ENCODE assay signal across 11 cellular contexts in the genomic region with DNA sequence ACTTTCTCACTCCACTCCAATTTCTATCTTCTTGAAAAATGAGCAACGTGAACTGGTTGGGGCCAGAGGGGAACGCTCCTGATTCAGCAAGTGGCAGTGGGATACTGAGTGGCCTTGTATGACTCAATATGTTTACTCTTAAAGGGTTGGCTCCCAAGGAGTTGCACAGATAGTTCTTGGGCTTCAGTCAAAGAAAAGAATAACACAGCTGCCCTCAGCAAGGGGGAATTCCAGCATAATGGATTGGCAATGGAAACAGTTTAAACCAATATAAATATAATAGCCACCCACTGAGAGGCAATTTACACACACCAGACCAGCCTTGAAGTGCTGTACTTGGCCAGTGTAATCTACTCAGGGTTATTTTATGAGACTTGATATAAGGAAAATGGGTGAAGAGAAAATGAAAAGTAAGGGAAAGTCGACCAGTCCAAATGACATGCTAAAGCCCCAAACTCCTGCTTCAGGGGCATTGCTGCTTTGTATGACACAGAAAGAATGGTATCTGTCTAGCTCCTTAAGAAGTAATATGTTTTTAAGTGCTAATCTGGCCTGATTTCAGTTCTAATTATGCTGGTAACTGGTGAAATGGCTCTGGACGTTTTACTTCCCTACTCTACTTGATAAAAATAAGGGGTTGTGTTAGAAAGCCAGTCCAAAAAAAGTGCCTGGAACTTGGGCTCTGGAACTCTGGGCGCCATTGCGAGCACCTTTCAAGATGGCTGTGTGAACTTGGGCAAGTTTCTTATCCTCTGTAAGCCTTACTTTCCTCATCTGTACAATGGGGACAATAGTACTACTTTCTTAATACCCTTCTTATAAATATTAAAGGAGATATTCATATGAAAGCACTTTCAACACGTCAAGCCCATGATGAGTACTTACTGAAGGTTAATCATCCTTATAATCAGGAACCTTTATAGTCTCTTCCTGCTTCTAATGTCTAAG.
DNase-seq lines count a peak whose midpoint lies in the region; ATAC-seq and TF ChIP-seq lines count a peak whose summit lies in the region.
"Had no signal": no experiment of that assay in that cellular context is flagged by ENCODE, and none has a peak within 500 bp of the region (broad histone marks: within the 10 kb centered on the region; RNA-seq: fewer than 3 reads in every experiment).

No MANE protein-coding gene starts in this region.

- no peaks in the 10 kb centered on the region for H4K20me1 ChIP-seq in Karpas-422 (ENCODE audit: insufficient read depth, low read depth, low read length)

- H3K9ac ChIP-seq in mesenchymal stem cell (ENCODE audit: low read length) (no peak overlapping the region), Karpas-422 (ENCODE audit: low read length) (no peak overlapping the region)

- H3K4me3 Mint-ChIP-seq in activated T-helper 1 cell treated with anti-CD3 and anti-CD28 coated beads, Interleukin-12 subunit alpha, Interleukin-12 subunit beta, Interleukin-2, Interleukin-4 antibody, amounts not matched to agents 30 ng/mL and 10 ng/mL and 1 ng/mL, durations not matched to agents 14 hours and 24 hours and 36 hours, result no peak overlapping the region
- H3K4me3 Mint-ChIP-seq: activated naive CD8-positive, alpha-beta T cell treated with anti-CD3 and anti-CD28 coated beads, Interleukin-2, amount 10 ng/mL, durations not matched to agents 7 days and 5 days; B cell had no signal

- H4K8ac ChIP-seq in mesenchymal stem cell (ENCODE audit: low read length), result no peak overlapping the region

- DNase-seq in AG04450 (ENCODE audit: low read depth, low spot score) (peak; percentile 21), NCI-H146 treated with DMSO at 0.1 percent for 48 hours (lab: John Stamatoyannopoulos, UW; ENCODE audit: unreplicated experiment) (peak; percentile 73), ecto neural progenitor cell (ENCODE audit: low spot score) (peak; percentile 51), mesenchymal stem cell (peak; percentile 92), Karpas-422 (no peak)
- DNase-seq in activated T-helper 1 cell treated with anti-CD3 and anti-CD28 coated beads, Interleukin-12 subunit alpha, Interleukin-12 subunit beta, Interleukin-2, Interleukin-4 antibody, amounts not matched to agents 30 ng/mL and 10 ng/mL and 1 ng/mL, durations not matched to agents 14 hours and 24 hours and 36 hours (ENCODE audit: low spot score), result no peak
- DNase-seq: activated naive CD8-positive, alpha-beta T cell treated with anti-CD3 and anti-CD28 coated beads, Interleukin-2, amount 10 ng/mL, durations not matched to agents 7 days and 5 days had no signal

- H4K91ac ChIP-seq in mesenchymal stem cell (ENCODE audit: low read length), result no peak overlapping the region

- H3K9me2 ChIP-seq in Karpas-422 (replicated peaks; ENCODE audit: insufficient read depth, low read length), result no peaks in the 10 kb centered on the region

- H2AK5ac ChIP-seq in mesenchymal stem cell (ENCODE audit: low read length, severe bottlenecking), result peak overlapping the region; percentile 64

- no peaks in the 10 kb centered on the region for H3K9me3 Mint-ChIP-seq in activated T-helper 1 cell treated with anti-CD3 and anti-CD28 coated beads, Interleukin-12 subunit alpha, Interleukin-12 subunit beta, Interleukin-2, Interleukin-4 antibody, amounts not matched to agents 30 ng/mL and 10 ng/mL and 1 ng/mL, durations not matched to agents 14 hours and 24 hours and 36 hours

- ATAC-seq in GM21717 (IDR thresholded peaks at IDR 0.05; ENCODE audit: unreplicated experiment) (no peak), GM19452 (IDR thresholded peaks at IDR 0.05; ENCODE audit: unreplicated experiment) (no peak)

- no peak overlapping the region for H3K4me2 ChIP-seq in mesenchymal stem cell (ENCODE audit: low read length, poor library complexity, severe bottlenecking)
- H3K4me2 ChIP-seq in Karpas-422 (ENCODE audit: low read depth, low read length, poor library complexity, severe bottlenecking), result no peak overlapping the region

- 43% methylated on average over 5 of the region's 7 CpGs for WGBS in mesenchymal stem cell

- H2BK12ac ChIP-seq in mesenchymal stem cell (ENCODE audit: low read length in 2 of 2), result no peak overlapping the region

- H3K36me3 ChIP-seq in mesenchymal stem cell (ENCODE audit: control insufficient read depth in 1 of 2, insufficient read depth in 2 of 2, low read depth in 1 of 2, low read length in 2 of 2) (no peaks in the 10 kb centered on the region), Karpas-422 (ENCODE audit: insufficient read depth, low read length) (no peaks in the 10 kb centered on the region)

- intact Hi-C loops in activated T-helper 1 cell treated with anti-CD3 and anti-CD28 coated beads, Interleukin-12 subunit alpha, Interleukin-12 subunit beta, Interleukin-2, Interleukin-4 antibody, amounts not matched to agents 30 ng/mL and 10 ng/mL and 1 ng/mL, durations not matched to agents 14 hours and 24 hours and 36 hours (cut with micrococcal nuclease), result no loop called here

- H3K4me3 ChIP-seq in AG04450 (ENCODE audit: low read depth, low read length) (no peak overlapping the region), mesenchymal stem cell (ENCODE audit: insufficient read depth in 1 of 2, low read depth in 1 of 2, low read length in 2 of 2) (no peak overlapping the region), Karpas-422 (ENCODE audit: low read length) (no peak overlapping the region)

- H2AFZ ChIP-seq in mesenchymal stem cell (ENCODE audit: low read depth, low read length), result no peak overlapping the region
- no peak overlapping the region for H2AFZ ChIP-seq in Karpas-422 (ENCODE audit: low read length)

- peak overlapping the region in 1 of 2 experiments; percentile 9 for H3K18ac ChIP-seq in mesenchymal stem cell (ENCODE audit: low read depth in 1 of 2, low read length in 2 of 2)

- CTCF ChIA-PET in AG04450 (lab: Charles Lee), result interaction anchor here (0.6 kb wide), 1 partner anchor 40 kb away, joined by 3 read pairs; no protein-coding TSS in a partner anchor

- peak overlapping the region; percentile 68 for H2BK5ac ChIP-seq in mesenchymal stem cell (ENCODE audit: low read depth, low read length, poor library complexity, severe bottlenecking)

- H3K27ac Mint-ChIP-seq in activated T-helper 1 cell treated with anti-CD3 and anti-CD28 coated beads, Interleukin-12 subunit alpha, Interleukin-12 subunit beta, Interleukin-2, Interleukin-4 antibody, amounts not matched to agents 30 ng/mL and 10 ng/mL and 1 ng/mL, durations not matched to agents 14 hours and 24 hours and 36 hours, result no peak overlapping the region
- H3K27ac Mint-ChIP-seq: activated naive CD8-positive, alpha-beta T cell treated with anti-CD3 and anti-CD28 coated beads, Interleukin-2, amount 10 ng/mL, durations not matched to agents 7 days and 5 days; B cell had no signal

- no peak overlapping the region for H3K14ac ChIP-seq in mesenchymal stem cell (ENCODE audit: low read length in 2 of 2)

- H3K23ac ChIP-seq in mesenchymal stem cell (ENCODE audit: low read length in 2 of 2), result no peak overlapping the region

- no peak overlapping the region for H3K27ac ChIP-seq in AG04450 (ENCODE audit: low read depth, low read length)
- H3K27ac ChIP-seq in mesenchymal stem cell (ENCODE audit: low read length, poor library complexity, severe bottlenecking), result peak overlapping the region; percentile 97
- no peak overlapping the region for H3K27ac ChIP-seq in Karpas-422 (ENCODE audit: low read length)
- H3K27ac ChIP-seq: RWPE1 had no signal

- no peaks in the 10 kb centered on the region for H3K36me3 Mint-ChIP-seq in activated T-helper 1 cell treated with anti-CD3 and anti-CD28 coated beads, Interleukin-12 subunit alpha, Interleukin-12 subunit beta, Interleukin-2, Interleukin-4 antibody, amounts not matched to agents 30 ng/mL and 10 ng/mL and 1 ng/mL, durations not matched to agents 14 hours and 24 hours and 36 hours (ENCODE audit: low read depth)
- H3K36me3 Mint-ChIP-seq: activated naive CD8-positive, alpha-beta T cell treated with anti-CD3 and anti-CD28 coated beads, Interleukin-2, amount 10 ng/mL, durations not matched to agents 7 days and 5 days had no signal

- H3K27me3 ChIP-seq in AG04450 (ENCODE audit: control insufficient read depth, insufficient read depth, low read length) (no peaks in the 10 kb centered on the region), mesenchymal stem cell (ENCODE audit: control insufficient read depth in 1 of 2, insufficient read depth in 1 of 2, low read length in 2 of 2) (no peaks in the 10 kb centered on the region), Karpas-422 (ENCODE audit: low read length) (no peaks in the 10 kb centered on the region)

- POLR2A ChIA-PET in AG04450 (lab: Yijun Ruan, JAX), result no interaction called here

- H3K9me3 ChIP-seq in AG04450 (ENCODE audit: control insufficient read depth, insufficient read depth, low read length) (peaks cover 6% of the 10 kb centered on the region), mesenchymal stem cell (ENCODE audit: control insufficient read depth, low read length) (no peaks in the 10 kb centered on the region), Karpas-422 (ENCODE audit: low read length) (peaks cover 5% of the 10 kb centered on the region)

- H3K4me1 Mint-ChIP-seq in activated T-helper 1 cell treated with anti-CD3 and anti-CD28 coated beads, Interleukin-12 subunit alpha, Interleukin-12 subunit beta, Interleukin-2, Interleukin-4 antibody, amounts not matched to agents 30 ng/mL and 10 ng/mL and 1 ng/mL, durations not matched to agents 14 hours and 24 hours and 36 hours (ENCODE audit: low read depth), result no peaks in the 10 kb centered on the region
- H3K4me1 Mint-ChIP-seq: activated naive CD8-positive, alpha-beta T cell treated with anti-CD3 and anti-CD28 coated beads, Interleukin-2, amount 10 ng/mL, durations not matched to agents 7 days and 5 days; B cell had no signal

- no peaks in the 10 kb centered on the region for H3K79me2 ChIP-seq in Karpas-422 (ENCODE audit: low read length)

- no peak overlapping the region for H3K4ac ChIP-seq in mesenchymal stem cell (ENCODE audit: low read depth in 1 of 2, low read length in 2 of 2)

- TF ChIP-seq CTCF in AG04450 (IDR thresholded peaks at IDR 0.05; ENCODE audit: low read depth, low read length), result no peak

- no peaks in the 10 kb centered on the region for H3K79me1 ChIP-seq in mesenchymal stem cell (replicated peaks; ENCODE audit: low read length, poor library complexity, severe bottlenecking)

- no peak overlapping the region for H2BK120ac ChIP-seq in mesenchymal stem cell (ENCODE audit: low read depth, low read length)

- no peak overlapping the region for H2BK15ac ChIP-seq in mesenchymal stem cell (ENCODE audit: low read depth, poor library complexity, severe bottlenecking)

- H3K4me1 ChIP-seq in mesenchymal stem cell (ENCODE audit: control insufficient read depth, insufficient read depth, low read depth, low read length) (peaks cover 2% of the 10 kb centered on the region), Karpas-422 (ENCODE audit: low read length) (no peaks in the 10 kb centered on the region)

- H3K27me3 Mint-ChIP-seq in activated T-helper 1 cell treated with anti-CD3 and anti-CD28 coated beads, Interleukin-12 subunit alpha, Interleukin-12 subunit beta, Interleukin-2, Interleukin-4 antibody, amounts not matched to agents 30 ng/mL and 10 ng/mL and 1 ng/mL, durations not matched to agents 14 hours and 24 hours and 36 hours (ENCODE audit: insufficient read depth), result no peaks in the 10 kb centered on the region
- H3K27me3 Mint-ChIP-seq: activated naive CD8-positive, alpha-beta T cell treated with anti-CD3 and anti-CD28 coated beads, Interleukin-2, amount 10 ng/mL, durations not matched to agents 7 days and 5 days; B cell had no signal

Comparison
In these comparisons a context has a peak if more than half of its experiments do, and no peak if none do; other contexts are left out.
1. DNase-seq: peak in AG04450 (single experiment), NCI-H146 treated with DMSO at 0.1 percent for 48 hours (single experiment), ecto neural progenitor cell (single experiment) and mesenchymal stem cell (single experiment); none in activated T-helper 1 cell treated with anti-CD3 and anti-CD28 coated beads, Interleukin-12 subunit alpha, Interleukin-12 subunit beta, Interleukin-2, Interleukin-4 antibody, amounts not matched to agents 30 ng/mL and 10 ng/mL and 1 ng/mL, durations not matched to agents 14 hours and 24 hours and 36 hours (single experiment) and Karpas-422 (single experiment).